1 cellular context compared by ENCODE assay signal in the genomic region with DNA sequence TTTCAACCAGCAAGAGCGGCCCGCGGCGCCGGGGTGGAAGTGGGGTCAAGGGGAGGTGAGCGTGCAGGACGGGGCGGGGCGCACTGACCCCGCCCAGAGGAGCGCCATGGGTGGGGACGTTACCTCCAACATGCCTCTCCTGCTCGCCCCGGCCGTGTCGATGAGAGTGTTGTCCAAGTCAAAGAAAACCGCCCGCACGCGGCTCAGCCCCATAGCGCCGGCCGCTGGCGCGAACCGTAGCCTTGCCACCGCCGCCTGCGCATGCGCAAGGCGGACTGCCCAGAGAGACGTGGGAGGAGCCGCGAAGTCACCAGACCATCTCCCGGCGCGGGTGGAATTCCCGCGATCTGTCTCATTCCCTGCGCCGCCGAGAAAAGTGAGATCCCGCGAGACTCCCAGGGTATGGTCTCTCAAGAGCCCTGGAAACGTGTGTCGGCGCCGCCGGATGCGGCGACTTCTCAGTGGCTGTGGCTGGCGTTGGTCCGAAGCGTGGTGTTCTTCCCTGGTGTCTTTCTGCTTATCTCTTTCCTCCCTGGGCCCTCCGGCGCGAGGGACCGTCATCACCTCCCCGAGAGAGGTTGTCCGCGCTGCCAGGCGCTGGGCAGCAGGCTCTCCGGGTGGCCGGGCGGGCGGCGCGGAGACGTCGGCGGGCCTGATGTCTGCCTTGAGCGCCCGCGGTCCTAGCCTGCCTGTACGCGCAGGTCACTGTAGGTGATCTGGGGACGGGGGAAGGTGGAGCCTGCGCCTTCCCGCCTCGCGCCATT.
A peak's percentile ranks its signal among the peaks of the same experiment; 100 is the strongest.
TF ChIP-seq lines count a peak whose summit lies in the region.

A gene with protein sequence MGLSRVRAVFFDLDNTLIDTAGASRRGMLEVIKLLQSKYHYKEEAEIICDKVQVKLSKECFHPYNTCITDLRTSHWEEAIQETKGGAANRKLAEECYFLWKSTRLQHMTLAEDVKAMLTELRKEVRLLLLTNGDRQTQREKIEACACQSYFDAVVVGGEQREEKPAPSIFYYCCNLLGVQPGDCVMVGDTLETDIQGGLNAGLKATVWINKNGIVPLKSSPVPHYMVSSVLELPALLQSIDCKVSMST (minus strand): TSS at position 279 of the 764 bp plus-strand sequence. CDS start 66 bp downstream, at position 213.

TF ChIP-seq in GM12878, 131 proteins besides CTCF, POLR2A, EP300 and RAD21 (continued from another document and continues in another):
- TF ChIP-seq, protein P1, sequence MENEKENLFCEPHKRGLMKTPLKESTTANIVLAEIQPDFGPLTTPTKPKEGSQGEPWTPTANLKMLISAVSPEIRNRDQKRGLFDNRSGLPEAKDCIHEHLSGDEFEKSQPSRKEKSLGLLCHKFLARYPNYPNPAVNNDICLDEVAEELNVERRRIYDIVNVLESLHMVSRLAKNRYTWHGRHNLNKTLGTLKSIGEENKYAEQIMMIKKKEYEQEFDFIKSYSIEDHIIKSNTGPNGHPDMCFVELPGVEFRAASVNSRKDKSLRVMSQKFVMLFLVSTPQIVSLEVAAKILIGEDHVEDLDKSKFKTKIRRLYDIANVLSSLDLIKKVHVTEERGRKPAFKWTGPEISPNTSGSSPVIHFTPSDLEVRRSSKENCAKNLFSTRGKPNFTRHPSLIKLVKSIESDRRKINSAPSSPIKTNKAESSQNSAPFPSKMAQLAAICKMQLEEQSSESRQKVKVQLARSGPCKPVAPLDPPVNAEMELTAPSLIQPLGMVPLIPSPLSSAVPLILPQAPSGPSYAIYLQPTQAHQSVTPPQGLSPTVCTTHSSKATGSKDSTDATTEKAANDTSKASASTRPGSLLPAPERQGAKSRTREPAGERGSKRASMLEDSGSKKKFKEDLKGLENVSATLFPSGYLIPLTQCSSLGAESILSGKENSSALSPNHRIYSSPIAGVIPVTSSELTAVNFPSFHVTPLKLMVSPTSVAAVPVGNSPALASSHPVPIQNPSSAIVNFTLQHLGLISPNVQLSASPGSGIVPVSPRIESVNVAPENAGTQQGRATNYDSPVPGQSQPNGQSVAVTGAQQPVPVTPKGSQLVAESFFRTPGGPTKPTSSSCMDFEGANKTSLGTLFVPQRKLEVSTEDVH (IDR thresholded peaks at IDR 0.05; ENCODE audit: low read depth, partially characterized antibody), result no peak
- no peak for TF ChIP-seq NFXL1 (IDR thresholded peaks at IDR 0.05; ENCODE audit: borderline replicate concordance)
- TF ChIP-seq BHLHE40 (IDR thresholded peaks at IDR 0.05; ENCODE audit: borderline replicate concordance in 1 of 2, low read depth in 2 of 2, low read length in 1 of 2), result peak; percentile 84 to 91
- no peak for TF ChIP-seq SREBF2 (IDR thresholded peaks at IDR 0.05; ENCODE audit: low read length)
- TF ChIP-seq POU2F2 (IDR thresholded peaks at IDR 0.05; ENCODE audit: borderline replicate concordance, low read depth, low read length), result peak; percentile 81; the same call in 2 of the 3 replicates
- TF ChIP-seq, protein P2, sequence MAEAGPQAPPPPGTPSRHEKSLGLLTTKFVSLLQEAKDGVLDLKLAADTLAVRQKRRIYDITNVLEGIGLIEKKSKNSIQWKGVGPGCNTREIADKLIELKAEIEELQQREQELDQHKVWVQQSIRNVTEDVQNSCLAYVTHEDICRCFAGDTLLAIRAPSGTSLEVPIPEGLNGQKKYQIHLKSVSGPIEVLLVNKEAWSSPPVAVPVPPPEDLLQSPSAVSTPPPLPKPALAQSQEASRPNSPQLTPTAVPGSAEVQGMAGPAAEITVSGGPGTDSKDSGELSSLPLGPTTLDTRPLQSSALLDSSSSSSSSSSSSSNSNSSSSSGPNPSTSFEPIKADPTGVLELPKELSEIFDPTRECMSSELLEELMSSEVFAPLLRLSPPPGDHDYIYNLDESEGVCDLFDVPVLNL (IDR thresholded peaks at IDR 0.05; ENCODE audit: low read depth, low read length), result peak; percentile 55; the same call in 1 of the 2 replicates
- no peak for TF ChIP-seq EZH2 (IDR thresholded peaks at IDR 0.05; ENCODE audit: borderline replicate concordance, control insufficient read depth, low read depth, low read length)
- peak; percentile 91 for TF ChIP-seq NRF1 (conservative IDR thresholded peaks at IDR 0.05; ENCODE audit: low read depth, low read length)
- TF ChIP-seq POLR2AphosphoS2 (IDR thresholded peaks at IDR 0.05; ENCODE audit: low read depth, low read length), result 0 out of 2 replicates have a peak, but pooled peaks have one; percentile 38
- TF ChIP-seq, protein P3, sequence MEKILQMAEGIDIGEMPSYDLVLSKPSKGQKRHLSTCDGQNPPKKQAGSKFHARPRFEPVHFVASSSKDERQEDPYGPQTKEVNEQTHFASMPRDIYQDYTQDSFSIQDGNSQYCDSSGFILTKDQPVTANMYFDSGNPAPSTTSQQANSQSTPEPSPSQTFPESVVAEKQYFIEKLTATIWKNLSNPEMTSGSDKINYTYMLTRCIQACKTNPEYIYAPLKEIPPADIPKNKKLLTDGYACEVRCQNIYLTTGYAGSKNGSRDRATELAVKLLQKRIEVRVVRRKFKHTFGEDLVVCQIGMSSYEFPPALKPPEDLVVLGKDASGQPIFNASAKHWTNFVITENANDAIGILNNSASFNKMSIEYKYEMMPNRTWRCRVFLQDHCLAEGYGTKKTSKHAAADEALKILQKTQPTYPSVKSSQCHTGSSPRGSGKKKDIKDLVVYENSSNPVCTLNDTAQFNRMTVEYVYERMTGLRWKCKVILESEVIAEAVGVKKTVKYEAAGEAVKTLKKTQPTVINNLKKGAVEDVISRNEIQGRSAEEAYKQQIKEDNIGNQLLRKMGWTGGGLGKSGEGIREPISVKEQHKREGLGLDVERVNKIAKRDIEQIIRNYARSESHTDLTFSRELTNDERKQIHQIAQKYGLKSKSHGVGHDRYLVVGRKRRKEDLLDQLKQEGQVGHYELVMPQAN (conservative IDR thresholded peaks at IDR 0.05), result peak; percentile 37
- TF ChIP-seq YY1 (IDR thresholded peaks at IDR 0.05; ENCODE audit: low read depth, low read length), result peak; percentile 57
- TF ChIP-seq IKZF1 (conservative IDR thresholded peaks at IDR 0.05), result peak; percentile 91
- TF ChIP-seq MYC (IDR thresholded peaks at IDR 0.05; ENCODE audit: insufficient read depth, insufficient read length, insufficient replicate concordance, low read length, severe bottlenecking), result peak; percentile 43
- TF ChIP-seq, protein P4, sequence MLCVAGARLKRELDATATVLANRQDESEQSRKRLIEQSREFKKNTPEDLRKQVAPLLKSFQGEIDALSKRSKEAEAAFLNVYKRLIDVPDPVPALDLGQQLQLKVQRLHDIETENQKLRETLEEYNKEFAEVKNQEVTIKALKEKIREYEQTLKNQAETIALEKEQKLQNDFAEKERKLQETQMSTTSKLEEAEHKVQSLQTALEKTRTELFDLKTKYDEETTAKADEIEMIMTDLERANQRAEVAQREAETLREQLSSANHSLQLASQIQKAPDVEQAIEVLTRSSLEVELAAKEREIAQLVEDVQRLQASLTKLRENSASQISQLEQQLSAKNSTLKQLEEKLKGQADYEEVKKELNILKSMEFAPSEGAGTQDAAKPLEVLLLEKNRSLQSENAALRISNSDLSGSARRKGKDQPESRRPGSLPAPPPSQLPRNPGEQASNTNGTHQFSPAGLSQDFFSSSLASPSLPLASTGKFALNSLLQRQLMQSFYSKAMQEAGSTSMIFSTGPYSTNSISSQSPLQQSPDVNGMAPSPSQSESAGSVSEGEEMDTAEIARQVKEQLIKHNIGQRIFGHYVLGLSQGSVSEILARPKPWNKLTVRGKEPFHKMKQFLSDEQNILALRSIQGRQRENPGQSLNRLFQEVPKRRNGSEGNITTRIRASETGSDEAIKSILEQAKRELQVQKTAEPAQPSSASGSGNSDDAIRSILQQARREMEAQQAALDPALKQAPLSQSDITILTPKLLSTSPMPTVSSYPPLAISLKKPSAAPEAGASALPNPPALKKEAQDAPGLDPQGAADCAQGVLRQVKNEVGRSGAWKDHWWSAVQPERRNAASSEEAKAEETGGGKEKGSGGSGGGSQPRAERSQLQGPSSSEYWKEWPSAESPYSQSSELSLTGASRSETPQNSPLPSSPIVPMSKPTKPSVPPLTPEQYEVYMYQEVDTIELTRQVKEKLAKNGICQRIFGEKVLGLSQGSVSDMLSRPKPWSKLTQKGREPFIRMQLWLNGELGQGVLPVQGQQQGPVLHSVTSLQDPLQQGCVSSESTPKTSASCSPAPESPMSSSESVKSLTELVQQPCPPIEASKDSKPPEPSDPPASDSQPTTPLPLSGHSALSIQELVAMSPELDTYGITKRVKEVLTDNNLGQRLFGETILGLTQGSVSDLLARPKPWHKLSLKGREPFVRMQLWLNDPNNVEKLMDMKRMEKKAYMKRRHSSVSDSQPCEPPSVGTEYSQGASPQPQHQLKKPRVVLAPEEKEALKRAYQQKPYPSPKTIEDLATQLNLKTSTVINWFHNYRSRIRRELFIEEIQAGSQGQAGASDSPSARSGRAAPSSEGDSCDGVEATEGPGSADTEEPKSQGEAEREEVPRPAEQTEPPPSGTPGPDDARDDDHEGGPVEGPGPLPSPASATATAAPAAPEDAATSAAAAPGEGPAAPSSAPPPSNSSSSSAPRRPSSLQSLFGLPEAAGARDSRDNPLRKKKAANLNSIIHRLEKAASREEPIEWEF (IDR thresholded peaks at IDR 0.05; ENCODE audit: insufficient replicate concordance, low read depth, low read length), result no peak
- peak; percentile 64; the same call in 1 of the 2 replicates for TF ChIP-seq PAX5 (IDR thresholded peaks at IDR 0.05; ENCODE audit: borderline replicate concordance, low read depth, low read length)
- TF ChIP-seq SMC3 (IDR thresholded peaks at IDR 0.05; ENCODE audit: borderline replicate concordance, low read length), result no peak
- TF ChIP-seq, protein P5, sequence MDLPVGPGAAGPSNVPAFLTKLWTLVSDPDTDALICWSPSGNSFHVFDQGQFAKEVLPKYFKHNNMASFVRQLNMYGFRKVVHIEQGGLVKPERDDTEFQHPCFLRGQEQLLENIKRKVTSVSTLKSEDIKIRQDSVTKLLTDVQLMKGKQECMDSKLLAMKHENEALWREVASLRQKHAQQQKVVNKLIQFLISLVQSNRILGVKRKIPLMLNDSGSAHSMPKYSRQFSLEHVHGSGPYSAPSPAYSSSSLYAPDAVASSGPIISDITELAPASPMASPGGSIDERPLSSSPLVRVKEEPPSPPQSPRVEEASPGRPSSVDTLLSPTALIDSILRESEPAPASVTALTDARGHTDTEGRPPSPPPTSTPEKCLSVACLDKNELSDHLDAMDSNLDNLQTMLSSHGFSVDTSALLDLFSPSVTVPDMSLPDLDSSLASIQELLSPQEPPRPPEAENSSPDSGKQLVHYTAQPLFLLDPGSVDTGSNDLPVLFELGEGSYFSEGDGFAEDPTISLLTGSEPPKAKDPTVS (IDR thresholded peaks at IDR 0.05; ENCODE audit: low read depth, low read length), result no peak
- TF ChIP-seq BACH1 (IDR thresholded peaks at IDR 0.05; ENCODE audit: borderline replicate concordance), result 0 out of 2 replicates have a peak, but pooled peaks have one; percentile 1
- TF ChIP-seq, protein P6, sequence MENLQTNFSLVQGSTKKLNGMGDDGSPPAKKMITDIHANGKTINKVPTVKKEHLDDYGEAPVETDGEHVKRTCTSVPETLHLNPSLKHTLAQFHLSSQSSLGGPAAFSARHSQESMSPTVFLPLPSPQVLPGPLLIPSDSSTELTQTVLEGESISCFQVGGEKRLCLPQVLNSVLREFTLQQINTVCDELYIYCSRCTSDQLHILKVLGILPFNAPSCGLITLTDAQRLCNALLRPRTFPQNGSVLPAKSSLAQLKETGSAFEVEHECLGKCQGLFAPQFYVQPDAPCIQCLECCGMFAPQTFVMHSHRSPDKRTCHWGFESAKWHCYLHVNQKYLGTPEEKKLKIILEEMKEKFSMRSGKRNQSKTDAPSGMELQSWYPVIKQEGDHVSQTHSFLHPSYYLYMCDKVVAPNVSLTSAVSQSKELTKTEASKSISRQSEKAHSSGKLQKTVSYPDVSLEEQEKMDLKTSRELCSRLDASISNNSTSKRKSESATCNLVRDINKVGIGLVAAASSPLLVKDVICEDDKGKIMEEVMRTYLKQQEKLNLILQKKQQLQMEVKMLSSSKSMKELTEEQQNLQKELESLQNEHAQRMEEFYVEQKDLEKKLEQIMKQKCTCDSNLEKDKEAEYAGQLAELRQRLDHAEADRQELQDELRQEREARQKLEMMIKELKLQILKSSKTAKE (IDR thresholded peaks at IDR 0.05; ENCODE audit: low read depth, poor library complexity, severe bottlenecking), result peak; percentile 51
- peak; percentile 93 for TF ChIP-seq CBFB (IDR thresholded peaks at IDR 0.05; ENCODE audit: low read depth)
- TF ChIP-seq, protein P7, sequence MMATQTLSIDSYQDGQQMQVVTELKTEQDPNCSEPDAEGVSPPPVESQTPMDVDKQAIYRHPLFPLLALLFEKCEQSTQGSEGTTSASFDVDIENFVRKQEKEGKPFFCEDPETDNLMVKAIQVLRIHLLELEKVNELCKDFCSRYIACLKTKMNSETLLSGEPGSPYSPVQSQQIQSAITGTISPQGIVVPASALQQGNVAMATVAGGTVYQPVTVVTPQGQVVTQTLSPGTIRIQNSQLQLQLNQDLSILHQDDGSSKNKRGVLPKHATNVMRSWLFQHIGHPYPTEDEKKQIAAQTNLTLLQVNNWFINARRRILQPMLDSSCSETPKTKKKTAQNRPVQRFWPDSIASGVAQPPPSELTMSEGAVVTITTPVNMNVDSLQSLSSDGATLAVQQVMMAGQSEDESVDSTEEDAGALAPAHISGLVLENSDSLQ (IDR thresholded peaks at IDR 0.05), result peak; percentile 45
- TF ChIP-seq DPF2 (IDR thresholded peaks at IDR 0.05), result peak; percentile 32
- no peak for TF ChIP-seq HDAC6 (IDR thresholded peaks at IDR 0.05; ENCODE audit: unreplicated experiment)
- 0 out of 2 replicates have a peak, but pooled peaks have one; percentile 18 for TF ChIP-seq GATAD2B (conservative IDR thresholded peaks at IDR 0.05; ENCODE audit: low read depth)
- no peak for TF ChIP-seq CBX3 (IDR thresholded peaks at IDR 0.05; ENCODE audit: borderline replicate concordance, low read depth)
- TF ChIP-seq POLR2AphosphoS5 (IDR thresholded peaks at IDR 0.05; ENCODE audit: low read length), result peak; percentile 97
- peak; percentile 66; the same call in 1 of the 2 replicates for TF ChIP-seq SMAD5 (IDR thresholded peaks at IDR 0.05; ENCODE audit: low read depth)
- TF ChIP-seq CREM (IDR thresholded peaks at IDR 0.05; ENCODE audit: low read depth), result peak; percentile 86
- TF ChIP-seq CBX5 (IDR thresholded peaks at IDR 0.05; ENCODE audit: low read depth), result peak; percentile 64; the same call in 1 of the 2 replicates
- TF ChIP-seq CHD2 (IDR thresholded peaks at IDR 0.05; ENCODE audit: borderline replicate concordance, low read depth, low read length), result peak; percentile 99
- 0 out of 2 replicates have a peak, but pooled peaks have one; percentile 1 for TF ChIP-seq CHD1 (IDR thresholded peaks at IDR 0.05; ENCODE audit: low read depth, low read length)
